In the genomic region with DNA sequence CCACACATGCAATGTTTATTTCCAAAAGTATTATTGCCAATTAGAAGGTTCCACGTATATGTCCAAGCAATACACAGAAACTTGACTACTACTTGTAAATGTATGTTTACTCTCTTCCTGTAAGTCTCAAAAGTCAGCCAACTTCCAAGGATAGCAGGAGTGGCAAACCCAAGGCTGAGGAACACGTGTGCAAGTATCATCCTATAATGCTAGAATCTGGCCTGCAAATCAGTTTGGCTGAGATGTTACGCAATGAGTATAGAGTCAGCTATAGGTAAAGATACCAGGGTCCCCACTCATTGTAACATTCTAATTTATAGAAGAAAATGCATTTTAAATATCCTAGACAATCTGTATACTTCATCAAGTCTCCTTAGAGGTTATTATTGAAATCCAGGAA, we compare ENCODE assay signal across 14 cellular contexts.
"Had no signal": no experiment of that assay in that cellular context is flagged by ENCODE, and none has a peak within 500 bp of the region (broad histone marks: within the 10 kb centered on the region; RNA-seq: fewer than 3 reads in every experiment).

No MANE protein-coding gene starts in this region.

- DNase-seq: cortex of kidney; effector CD8-positive, alpha-beta T cell; gastrocnemius medialis; heart right ventricle; kidney glomerular epithelial cell; mammary epithelial cell; naive thymus-derived CD4-positive, alpha-beta T cell; ovary; stimulated activated CD4-positive, alpha-beta T cell treated with anti-CD3 and anti-CD28 coated beads, Interleukin-2, amount 100 ng/mL, for 48 hours; stimulated activated naive CD4-positive, alpha-beta T cell treated with Interleukin-2 at 50 U/mL for 16 hours; trophoblast cell had no signal

- H3K4me3 Mint-ChIP-seq: naive thymus-derived CD4-positive, alpha-beta T cell had no signal

- H3K27ac Mint-ChIP-seq: naive thymus-derived CD4-positive, alpha-beta T cell; progenitor cell of endocrine pancreas had no signal

- H3K9me3 Mint-ChIP-seq: naive thymus-derived CD4-positive, alpha-beta T cell had no signal

- H3K36me3 Mint-ChIP-seq: naive thymus-derived CD4-positive, alpha-beta T cell had no signal

- H3K27ac ChIP-seq: epithelial cell of prostate, esophagus muscularis mucosa, gastrocnemius medialis, ovary had no signal
